25 cellular contexts compared by ENCODE assay signal in the genomic region with DNA sequence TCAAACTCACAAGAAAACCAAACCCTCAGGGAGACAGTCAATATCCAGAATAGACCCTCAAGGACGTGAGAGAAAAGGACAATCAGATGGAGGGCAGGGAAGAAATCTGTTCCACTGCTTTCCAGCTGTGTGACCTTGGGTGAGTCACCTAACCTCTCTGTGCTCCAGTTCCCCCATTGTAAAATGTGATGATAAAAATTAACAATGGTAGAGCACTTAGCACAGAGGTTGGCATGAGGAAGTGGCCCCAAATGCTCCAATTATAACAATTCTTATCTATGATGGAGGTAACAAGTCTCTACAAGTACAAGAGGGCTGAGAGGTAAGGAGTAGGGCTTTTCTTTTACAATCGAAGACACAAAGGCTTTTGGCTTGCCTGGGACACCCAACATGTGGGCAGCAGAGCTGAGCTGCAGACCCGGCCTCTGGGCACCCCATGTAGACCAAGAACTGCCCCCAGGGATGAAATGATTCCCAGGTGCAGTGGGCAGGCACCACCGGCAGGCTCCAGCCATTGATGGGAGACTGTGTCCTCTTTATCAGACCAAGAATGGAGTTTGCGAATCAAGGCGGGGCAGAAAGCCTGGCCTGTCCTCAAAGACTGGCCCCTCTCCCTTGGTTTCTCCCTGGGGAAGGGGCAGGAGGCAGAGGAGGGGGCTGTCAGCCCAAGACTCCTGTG. TPM values are rescaled to one million over a fixed set of nuclear protein-coding genes. Genes with fewer than 3 reads are reported as not detected.
DNase-seq lines count a peak whose midpoint lies in the region; ATAC-seq, FAIRE-seq and TF ChIP-seq lines count a peak whose summit lies in the region.
"Had no signal": no experiment of that assay in that cellular context is flagged by ENCODE, and none has a peak within 500 bp of the region (broad histone marks: within the 10 kb centered on the region; RNA-seq: fewer than 3 reads in every experiment).

No MANE protein-coding gene starts in this region.

- no peak overlapping the region for H3K4me3 ChIP-seq in mammary epithelial cell (replicated peaks in 1 of 3; ENCODE audit: insufficient read depth in 1 of 3, low read depth in 2 of 3, low read length in 3 of 3)
- no peak overlapping the region for H3K4me3 ChIP-seq in breast epithelium
- no peak overlapping the region for H3K4me3 ChIP-seq in keratinocyte (ENCODE audit: control insufficient read depth in 2 of 3, extremely low read depth in 1 of 3, insufficient read depth in 2 of 3, low read depth in 1 of 3, low read length in 3 of 3)
- H3K4me3 ChIP-seq in tibial artery = no peak overlapping the region
- H3K4me3 ChIP-seq: SK-N-MC had no signal

- H3K9me3 Mint-ChIP-seq in chondrocyte (ENCODE audit: low read depth) = no peaks in the 10 kb centered on the region
- H3K9me3 Mint-ChIP-seq: HFFc6 had no signal

- no peaks in the 10 kb centered on the region for H3K9me1 ChIP-seq in keratinocyte (ENCODE audit: control insufficient read depth, extremely low read depth, insufficient read depth, low read length)

- H3K9me3 ChIP-seq in mammary epithelial cell (replicated peaks; ENCODE audit: insufficient read depth, low read length) = no peaks in the 10 kb centered on the region
- H3K9me3 ChIP-seq in breast epithelium = no peaks in the 10 kb centered on the region
- H3K9me3 ChIP-seq in keratinocyte (ENCODE audit: control insufficient read depth, low read depth, low read length) = no peaks in the 10 kb centered on the region
- no peaks in the 10 kb centered on the region for H3K9me3 ChIP-seq in tibial artery

- no peak overlapping the region for H3K9ac ChIP-seq in mammary epithelial cell (ENCODE audit: insufficient read depth, low read length)
- peak overlapping the region; percentile 58 for H3K9ac ChIP-seq in keratinocyte (ENCODE audit: control insufficient read depth, extremely low read depth, insufficient read depth, low read length)
- H3K9ac ChIP-seq: KMS-11 had no signal

- H3K36me3 ChIP-seq in mammary epithelial cell (ENCODE audit: insufficient read depth, low read length) (peaks cover 2% of the 10 kb centered on the region), breast epithelium (no peaks in the 10 kb centered on the region), keratinocyte (ENCODE audit: control insufficient read depth in 2 of 2, extremely low read depth in 1 of 2, insufficient read depth in 2 of 2, low read length in 2 of 2) (peaks cover 22 to 67% of the 10 kb centered on the region in 2 experiments), tibial artery (no peaks in the 10 kb centered on the region)

- TF ChIP-seq POLR2A in breast epithelium (IDR thresholded peaks at IDR 0.05) = no peak

- no peak overlapping the region for H3K4me2 ChIP-seq in mammary epithelial cell (ENCODE audit: insufficient read depth, low read depth, low read length)
- peak overlapping the region; percentile 66 for H3K4me2 ChIP-seq in keratinocyte (ENCODE audit: control insufficient read depth, extremely low read depth, insufficient read depth, low read depth, low read length)
- H3K4me2 ChIP-seq: KMS-11 had no signal

- no peak overlapping the region for H3K27ac Mint-ChIP-seq in chondrocyte (ENCODE audit: unreplicated experiment)
- H3K27ac Mint-ChIP-seq: HFFc6 had no signal

- H2AFZ ChIP-seq in mammary epithelial cell (ENCODE audit: low read depth, low read length) (peak overlapping the region; percentile 20), keratinocyte (ENCODE audit: control insufficient read depth, low read length) (no peak overlapping the region)

- no peak for TF ChIP-seq CTCF in mammary epithelial cell (conservative IDR thresholded peaks at IDR 0.05 in 1 of 2, IDR thresholded peaks at IDR 0.05 in 1 of 2; ENCODE audit: extremely low read depth in 1 of 2, insufficient read depth in 1 of 2, low read depth in 1 of 2, low read length in 2 of 2)
- TF ChIP-seq CTCF in breast epithelium (IDR thresholded peaks at IDR 0.05) = no peak
- TF ChIP-seq CTCF in chondrocyte (IDR thresholded peaks at IDR 0.05) = no peak
- TF ChIP-seq CTCF in keratinocyte (optimal IDR thresholded peaks at IDR 0.05 in 1 of 3, IDR thresholded peaks at IDR 0.05 in 1 of 3, conservative IDR thresholded peaks at IDR 0.05 in 1 of 3; ENCODE audit: extremely low read depth in 1 of 3, insufficient read depth in 2 of 3, low read length in 3 of 3) = no peak
- TF ChIP-seq CTCF in tibial artery (IDR thresholded peaks at IDR 0.05) = no peak

- ATAC-seq in SK-N-SH treated with all-trans-retinoic acid at 6 μM for 48 hours = no peak
- no peak for ATAC-seq in HG02623 (IDR thresholded peaks at IDR 0.05; ENCODE audit: unreplicated experiment)

- 68% methylated on average over 6 of the region's 6 CpGs for WGBS in mammary epithelial cell (ENCODE audit: low coverage, missing lambda C conversion rate)

- FAIRE-seq in keratinocyte (lab: Jason Lieb, UNC) = peak; percentile 98
- FAIRE-seq: GM19239 had no signal

- no peaks in the 10 kb centered on the region for H3K36me3 Mint-ChIP-seq in chondrocyte (ENCODE audit: low read depth)

- no peaks in the 10 kb centered on the region for H4K20me1 ChIP-seq in mammary epithelial cell (ENCODE audit: insufficient read depth, low read length)
- no peaks in the 10 kb centered on the region for H4K20me1 ChIP-seq in keratinocyte (ENCODE audit: control insufficient read depth, extremely low read depth, insufficient read depth, low read length)

- peaks cover 13% of the 10 kb centered on the region for H3K79me2 ChIP-seq in mammary epithelial cell (ENCODE audit: insufficient read depth, low read length)
- H3K79me2 ChIP-seq in keratinocyte (ENCODE audit: control insufficient read depth, insufficient read depth, low read length) = peaks cover 59% of the 10 kb centered on the region

- no TSS peak for BruUV-seq in mammary epithelial cell (replicated peaks; lab: Mats Ljungman, UMichigan)

- H3K4me1 ChIP-seq in mammary epithelial cell (ENCODE audit: insufficient read depth, low read length) = peaks cover 46% of the 10 kb centered on the region
- no peaks in the 10 kb centered on the region for H3K4me1 ChIP-seq in breast epithelium
- H3K4me1 ChIP-seq in keratinocyte (ENCODE audit: control insufficient read depth, extremely low read depth, insufficient read depth, low read length) = peaks cover 60% of the 10 kb centered on the region
- no peaks in the 10 kb centered on the region for H3K4me1 ChIP-seq in tibial artery

- CTCF ChIA-PET in mammary epithelial cell (lab: Charles Lee; ENCODE audit: low non-redundant PET) = interaction anchor here (0.5 kb wide), 1 partner anchor 207 kb away, joined by 4 read pairs; no protein-coding TSS in a partner anchor

- H3K4me1 Mint-ChIP-seq in chondrocyte (ENCODE audit: low read depth) = no peaks in the 10 kb centered on the region

- no peak overlapping the region for H3K4me3 Mint-ChIP-seq in chondrocyte (ENCODE audit: unreplicated experiment)
- H3K4me3 Mint-ChIP-seq: HFFc6 had no signal

- peaks cover 27% of the 10 kb centered on the region for H3K27me3 Mint-ChIP-seq in chondrocyte (ENCODE audit: low read depth)

- no peaks in the 10 kb centered on the region for H3K27me3 ChIP-seq in mammary epithelial cell (ENCODE audit: insufficient read depth, low read length)
- H3K27me3 ChIP-seq in breast epithelium = peaks cover 0 to 58% of the 10 kb centered on the region in 2 donors
- H3K27me3 ChIP-seq in keratinocyte (ENCODE audit: control insufficient read depth, extremely low read depth, insufficient read depth, low read length) = no peaks in the 10 kb centered on the region
- peaks cover 0 to 84% of the 10 kb centered on the region in 2 donors for H3K27me3 ChIP-seq in tibial artery

- in situ Hi-C loops in mammary epithelial cell (cut with MboI; ENCODE audit: low sequenced_read_pairs in 2 of 2) = no loop called here

- H3K27ac ChIP-seq in mammary epithelial cell (ENCODE audit: insufficient read depth, low read depth, low read length) (peak overlapping the region; percentile 42), breast epithelium (no peak overlapping the region), keratinocyte (ENCODE audit: control insufficient read depth, insufficient read depth, low read length) (peak overlapping the region; percentile 73), tibial artery (no peak overlapping the region)
- H3K27ac ChIP-seq: 22Rv1, KMS-11, SK-N-MC had no signal

- intact Hi-C loops in mammary epithelial cell (cut with micrococcal nuclease) (loop anchor here (10.0 kb wide), 1 partner anchor 1457 kb away; no protein-coding TSS in a partner anchor), breast epithelium (cut with DNase I; ENCODE audit: low total_unique reads) (no loop called here), tibial artery (cut with DNase I; ENCODE audit: low total_unique reads) (no loop called here)

- dilution Hi-C loops in mammary epithelial cell (cut with HindIII; ENCODE audit: low sequenced_read_pairs) (no loop called here), keratinocyte (cut with MboI; ENCODE audit: extremely low pct_ligation_motif_present, low sequenced_read_pairs) (no loop called here)

- peak; percentile 67 for DNase-seq in mammary epithelial cell
- DNase-seq in breast epithelium (ENCODE audit: low spot score in 2 of 2) = no peak
- peak; percentile 71 for DNase-seq in chondrocyte (ENCODE audit: low spot score)
- DNase-seq in keratinocyte (ENCODE audit: low read depth, low spot score) = no peak
- DNase-seq in kidney glomerular epithelial cell (lab: John Stamatoyannopoulos, UW) = no peak
- no peak for DNase-seq in tibial artery
- DNase-seq: ACHN, DMS153, DND-41, H7, HFFc6, IMR-90, MM.1S, NCI-H2029 treated with DMSO at 0.1 percent for 48 hours, NCI-H446 treated with DMSO at 0.1 percent for 48 hours, NCI-H526, RPMI8226, SIG-M5 had no signal

TF ChIP-seq in SK-N-SH treated with all-trans-retinoic acid at 6 μM for 48 hours, 23 proteins besides CTCF, POLR2A, EP300 and RAD21 (continues in another document):
- no peak for TF ChIP-seq RARB (CRISPR knock-in tag; IDR thresholded peaks at IDR 0.05)
- TF ChIP-seq ARNTL (CRISPR knock-in tag; IDR thresholded peaks at IDR 0.05; ENCODE audit: borderline replicate concordance, low read depth) = no peak
- no peak for TF ChIP-seq ZNF70 (CRISPR knock-in tag; IDR thresholded peaks at IDR 0.05)
- TF ChIP-seq OSR1 (CRISPR knock-in tag; IDR thresholded peaks at IDR 0.05) = no peak

RNA-seq across cellular contexts. Expression of gene WNT7A, which starts 22.0 kb away (rescaled TPM):
- total RNA-seq in mammary epithelial cell = 10 to 100 TPM in 1 of 2 donors, under 1 TPM in 1; 0.67 to 19.9 TPM
- 11.1 TPM for polyA plus RNA-seq in mammary epithelial cell
- polyA minus RNA-seq in mammary epithelial cell = 27.6 TPM
- not detected for total RNA-seq in breast epithelium
- total RNA-seq in chondrocyte = not detected in 3 replicates
- 13.0 to 36.7 TPM (median 20.3 TPM) in 3 replicates for polyA plus RNA-seq in keratinocyte
- polyA plus RNA-seq in keratinocyte (2011; ENCODE audit: low read depth) = 5.5 TPM
- 16.2 and 26.7 TPM in 2 replicates for polyA plus RNA-seq in keratinocyte (2011; cell fraction: cytosol; rRNA removed)
- 26.3 and 31.8 TPM in 2 replicates for polyA plus RNA-seq in keratinocyte (2011; cell fraction: nucleus; rRNA removed)
- 8.2 and 51.3 TPM in 2 replicates for polyA plus RNA-seq in keratinocyte (2012; ENCODE audit: low replicate concordance)
- polyA minus RNA-seq in keratinocyte = 17.3 to 89.8 TPM (median 32.9 TPM) in 3 replicates
- polyA minus RNA-seq in keratinocyte (2011; cell fraction: cytosol; rRNA and poly(A)+ RNA removed) = 39.5 TPM
- polyA minus RNA-seq in keratinocyte (2011; cell fraction: nucleus; rRNA and poly(A)+ RNA removed) = 30.3 and 32.0 TPM in 2 replicates
- total RNA-seq: HFFc6, IMR-90 had no signal
- polyA plus RNA-seq: BJ, IMR-90 had no signal

Comparison
In these comparisons a context has a peak if more than half of its experiments do, and no peak if none do; other contexts are left out.
1. DNase-seq: peak in mammary epithelial cell (single experiment) and chondrocyte (single experiment); none in breast epithelium (0 of 2), keratinocyte (single experiment), kidney glomerular epithelial cell (single experiment) and tibial artery (0 of 2).
2. H3K27ac ChIP-seq: peak in mammary epithelial cell (single experiment) and keratinocyte (single experiment); none in breast epithelium (0 of 2) and tibial artery (0 of 2).